12 cellular contexts compared by ENCODE assay signal in genomic region chr3:152287898-152288576, GRCh38. TPM values are rescaled to one million over a fixed set of nuclear protein-coding genes. Genes with fewer than 3 reads are reported as not detected.
DNase-seq lines count a peak whose midpoint lies in the region; ATAC-seq, FAIRE-seq and TF ChIP-seq lines count a peak whose summit lies in the region.
"Had no signal": no experiment of that assay in that cellular context is flagged by ENCODE, and none has a peak within 500 bp of the region (broad histone marks: within the 10 kb centered on the region; RNA-seq: fewer than 3 reads in every experiment).

No MANE protein-coding gene starts in this region.

- intact Hi-C loops in heart left ventricle (cut with DNase I): no loop called here
- intact Hi-C loops in Right ventricle myocardium superior (cut with DNase I): no loop called here
- intact Hi-C loops in tibial artery (cut with DNase I; ENCODE audit: low total_unique reads): no loop called here

- H3K27me3 Mint-ChIP-seq in activated CD8-positive, alpha-beta T cell treated with anti-CD3 and anti-CD28 coated beads, Interleukin-2, amount 10 ng/mL, durations not matched to agents 7 days and 5 days (ENCODE audit: low read depth): no peaks in the 10 kb centered on the region

- TF ChIP-seq POLR2A in heart left ventricle (IDR thresholded peaks at IDR 0.05): no peak

- H3K4me1 ChIP-seq in heart left ventricle (peaks cover 2 to 95% (median 83%) of the 10 kb centered on the region in 12 donors), foreskin keratinocyte (peaks cover 29% of the 10 kb centered on the region), tibial artery (peaks cover 0 to 96% (median 34%) of the 10 kb centered on the region in 4 donors)

- H3K27ac ChIP-seq in heart left ventricle (peak overlapping the region in 9 of 12 donors; percentile 4 to 68 (median 21)), foreskin keratinocyte (peak overlapping the region; percentile 64), tibial artery (peak overlapping the region; percentile 19 to 87)
- H3K27ac ChIP-seq: adrenal gland had no signal

- H3K27me3 ChIP-seq in heart left ventricle (no peaks in the 10 kb centered on the region), foreskin keratinocyte (no peaks in the 10 kb centered on the region), tibial artery (no peaks in the 10 kb centered on the region)
- H3K27me3 ChIP-seq: adrenal gland had no signal

- H3K4me1 Mint-ChIP-seq in activated CD8-positive, alpha-beta T cell treated with anti-CD3 and anti-CD28 coated beads, Interleukin-2, amount 10 ng/mL, durations not matched to agents 7 days and 5 days (ENCODE audit: low read depth): peaks cover 78% of the 10 kb centered on the region

- H3K4me3 Mint-ChIP-seq in activated CD8-positive, alpha-beta T cell treated with anti-CD3 and anti-CD28 coated beads, Interleukin-2, amount 10 ng/mL, durations not matched to agents 7 days and 5 days: peak overlapping the region; percentile 9

- no peak overlapping the region for H3K27ac Mint-ChIP-seq in activated CD8-positive, alpha-beta T cell treated with anti-CD3 and anti-CD28 coated beads, Interleukin-2, amount 10 ng/mL, durations not matched to agents 7 days and 5 days

- ATAC-seq in heart left ventricle (no peak), Right ventricle myocardium superior (ENCODE audit: poor library complexity) (no peak), foreskin keratinocyte (peak; percentile 95)
- ATAC-seq in activated CD8-positive, alpha-beta T cell treated with anti-CD3 and anti-CD28 coated beads, Interleukin-2, amount 10 ng/mL, durations not matched to agents 7 days and 5 days: no peak
- ATAC-seq: HCT116 had no signal

- TF ChIP-seq CTCF in heart left ventricle (IDR thresholded peaks at IDR 0.05) (no peak), foreskin keratinocyte (conservative IDR thresholded peaks at IDR 0.05) (no peak), tibial artery (IDR thresholded peaks at IDR 0.05) (no peak), GM20000 (IDR thresholded peaks at IDR 0.05; ENCODE audit: extremely low read depth, missing control alignments) (no peak), D721Med (IDR thresholded peaks at IDR 0.05; ENCODE audit: insufficient read depth, missing control alignments) (no peak)

- H3K4me3 ChIP-seq in heart left ventricle (peak overlapping the region in 1 of 12 donors; percentile 2), tibial artery (peak overlapping the region; percentile 7 to 11)
- H3K4me3 ChIP-seq: adrenal gland had no signal

- H3K9me3 ChIP-seq in heart left ventricle (no peaks in the 10 kb centered on the region), tibial artery (no peaks in the 10 kb centered on the region)
- H3K9me3 ChIP-seq: adrenal gland had no signal

- DNase-seq in heart left ventricle (no peak), Right ventricle myocardium superior (no peak), foreskin keratinocyte (peak; percentile 55 to 83), tibial artery (no peak), islet precursor cell (no peak), GM20000 (ENCODE audit: low spot score) (no peak), D721Med (ENCODE audit: insufficient read length, low spot score) (no peak)
- DNase-seq in activated CD8-positive, alpha-beta T cell treated with anti-CD3 and anti-CD28 coated beads, Interleukin-2, amount 10 ng/mL, durations not matched to agents 7 days and 5 days: no peak
- DNase-seq: activated CD4-positive, CD25-positive, alpha-beta regulatory T cell; adrenal gland; NCI-H2227 treated with DMSO at 0.1 percent for 48 hours had no signal

- POLR2A ChIA-PET in activated CD8-positive, alpha-beta T cell treated with anti-CD3 and anti-CD28 coated beads, Interleukin-2, amount 10 ng/mL, durations not matched to agents 7 days and 5 days (lab: Charles Lee): no interaction called here

- no peak for FAIRE-seq in D721Med (lab: Jason Lieb, UNC)

- CTCF ChIA-PET in activated CD8-positive, alpha-beta T cell treated with anti-CD3 and anti-CD28 coated beads, Interleukin-2, amount 10 ng/mL, durations not matched to agents 7 days and 5 days (lab: Charles Lee): interaction anchor here (1.4 kb wide), 1 partner anchor 10 kb away, joined by 5 read pairs; no protein-coding TSS in a partner anchor

- H3K36me3 ChIP-seq in heart left ventricle (peaks cover 0 to 3% (median 0%) of the 10 kb centered on the region in 9 donors), tibial artery (no peaks in the 10 kb centered on the region)
- H3K36me3 ChIP-seq: adrenal gland had no signal

- 47 to 51% (median 49%) methylated on average over 6 of the region's 6 CpGs for WGBS in heart left ventricle, 4 donors

- H3K9me3 Mint-ChIP-seq in activated CD8-positive, alpha-beta T cell treated with anti-CD3 and anti-CD28 coated beads, Interleukin-2, amount 10 ng/mL, durations not matched to agents 7 days and 5 days (ENCODE audit: insufficient read depth): no peaks in the 10 kb centered on the region

- peaks cover 50% of the 10 kb centered on the region for H3K36me3 Mint-ChIP-seq in activated CD8-positive, alpha-beta T cell treated with anti-CD3 and anti-CD28 coated beads, Interleukin-2, amount 10 ng/mL, durations not matched to agents 7 days and 5 days (ENCODE audit: low read depth)

RNA-seq across cellular contexts. Expression of gene MBNL1, which starts 19.3 kb away (rescaled TPM):
- total RNA-seq in heart left ventricle: 100 to 1,000 TPM; 156 to 416 (median 193) TPM
- 10 to 100 TPM; 46.8 to 64.7 TPM for polyA plus RNA-seq in heart left ventricle
- total RNA-seq in Right ventricle myocardium superior: 182 TPM
- 100 to 1,000 TPM; 469 to 504 TPM for total RNA-seq in activated CD8-positive, alpha-beta T cell treated with anti-CD3 and anti-CD28 coated beads, Interleukin-2, amount 10 ng/mL, durations not matched to agents 7 days and 5 days
- total RNA-seq in foreskin keratinocyte: 66.8 and 72.7 TPM in 2 replicates
- 14.1 and 16.8 TPM in 2 replicates for polyA plus RNA-seq in foreskin keratinocyte

Comparison
In these comparisons a context has a peak if more than half of its experiments do, and no peak if none do; other contexts are left out.
1. DNase-seq: peak in foreskin keratinocyte (2 of 2); none in heart left ventricle (0 of 5), Right ventricle myocardium superior (single experiment), activated CD8-positive, alpha-beta T cell treated with anti-CD3 and anti-CD28 coated beads, Interleukin-2, amount 10 ng/mL, durations not matched to agents 7 days and 5 days (single experiment), tibial artery (0 of 2), islet precursor cell (single experiment), GM20000 (single experiment) and D721Med (single experiment).
2. Peak in every context shown above with its lines, with median percentiles within 50 percentile points of each other: H3K27ac ChIP-seq.